Comparison of ENCODE assay signal across 30 cellular contexts in genomic region chr10:102316421-102316820, GRCh38.
"Had no signal": no experiment of that assay in that cellular context is flagged by ENCODE, and none has a peak within 500 bp of the region (broad histone marks: within the 10 kb centered on the region; RNA-seq: fewer than 3 reads in every experiment).

No MANE protein-coding gene starts in this region.

- H3K9me3 ChIP-seq: ascending aorta had no signal

- H3K36me3 ChIP-seq: cardiac muscle cell had no signal

- H3K27me3 ChIP-seq: ascending aorta, cardiac muscle cell had no signal

- H3K4me3 ChIP-seq: ascending aorta, cardiac muscle cell had no signal

- H3K27ac ChIP-seq: ascending aorta, cardiac muscle cell, VCaP had no signal

- DNase-seq: activated B cell treated with CpG ODN at 0.5 μM for 24 hours; activated CD4-positive, alpha-beta memory T cell treated with anti-CD3 and anti-CD28 coated beads for 36 hours; activated CD4-positive, alpha-beta T cell treated with anti-CD3 and anti-CD28 coated beads for 4 hours; activated CD4-positive, alpha-beta T cell treated with anti-CD3 and anti-CD28 coated beads, Interleukin-2, amount 10 ng/mL, durations not matched to agents 24 days and 14 days; activated CD4-positive, alpha-beta T cell treated with anti-CD3 and anti-CD28 coated beads, Interleukin-2, amount 50 U/mL, for 1 hour; activated CD4-positive, alpha-beta T cell treated with anti-CD3 and anti-CD28 coated beads, Interleukin-2, amount 50 U/mL, for 4 hours; activated CD4-positive, CD25-positive, alpha-beta regulatory T cell treated with anti-CD3 and anti-CD28 coated beads, Interleukin-2, amount 50 U/mL, for 72 hours; activated CD8-positive, alpha-beta memory T cell treated with anti-CD3 and anti-CD28 coated beads, Interleukin-2, amount 50 U/mL, for 4 hours; activated CD8-positive, alpha-beta T cell treated with anti-CD3 and anti-CD28 coated beads for 36 hours; activated effector memory CD4-positive, alpha-beta T cell treated with Interleukin-2 at 50 U/mL for 16 hours; activated gamma-delta T cell; activated naive CD4-positive, alpha-beta T cell treated with anti-CD3 and anti-CD28 coated beads, Interleukin-2, amount 10 ng/mL, durations not matched to agents 7 days and 5 days; activated naive CD4-positive, alpha-beta T cell treated with Interleukin-2 at 50 U/mL for 16 hours; activated naive CD8-positive, alpha-beta T cell treated with anti-CD3 and anti-CD28 coated beads, Interleukin-2, amount 10 ng/mL, durations not matched to agents 7 days and 5 days; activated naive CD8-positive, alpha-beta T cell treated with anti-CD3 and anti-CD28 coated beads, Interleukin-2, amount 50 U/mL, for 24 hours; activated T-cell treated with anti-CD3 and anti-CD28 coated beads for 4 hours; activated T-cell treated with anti-CD3 and anti-CD28 coated beads, Interleukin-2, amount 50 U/mL, for 1 hour; activated T-cell treated with anti-CD3 and anti-CD28 coated beads, Interleukin-2, amount 50 U/mL, for 4 hours; activated T-cell treated with anti-CD3 and anti-CD28 coated beads, Interleukin-2, amount 50 U/mL, for 72 hours; amygdala; anterior cingulate cortex; caudate nucleus; cerebellar nuclear complex; T-helper 1 cell; T-helper 2 cell; T-helper 9 cell had no signal

- ATAC-seq: activated CD8-positive, alpha-beta T cell treated with anti-CD3 and anti-CD28 coated beads for 36 hours; activated naive CD8-positive, alpha-beta T cell treated with anti-CD3 and anti-CD28 coated beads, Interleukin-2, amount 50 U/mL, for 24 hours; activated T-cell treated with anti-CD3 and anti-CD28 coated beads, Interleukin-2, amount 50 U/mL, for 4 hours; activated T-cell treated with anti-CD3 and anti-CD28 coated beads, Interleukin-2, amount 50 U/mL, for 72 hours; activated T-helper 17 cell treated with anti-CD3 and anti-CD28 coated beads, Interleukin-2, amount 50 U/mL, for 72 hours had no signal
